1 cellular context compared by ENCODE assay signal in the genomic region with DNA sequence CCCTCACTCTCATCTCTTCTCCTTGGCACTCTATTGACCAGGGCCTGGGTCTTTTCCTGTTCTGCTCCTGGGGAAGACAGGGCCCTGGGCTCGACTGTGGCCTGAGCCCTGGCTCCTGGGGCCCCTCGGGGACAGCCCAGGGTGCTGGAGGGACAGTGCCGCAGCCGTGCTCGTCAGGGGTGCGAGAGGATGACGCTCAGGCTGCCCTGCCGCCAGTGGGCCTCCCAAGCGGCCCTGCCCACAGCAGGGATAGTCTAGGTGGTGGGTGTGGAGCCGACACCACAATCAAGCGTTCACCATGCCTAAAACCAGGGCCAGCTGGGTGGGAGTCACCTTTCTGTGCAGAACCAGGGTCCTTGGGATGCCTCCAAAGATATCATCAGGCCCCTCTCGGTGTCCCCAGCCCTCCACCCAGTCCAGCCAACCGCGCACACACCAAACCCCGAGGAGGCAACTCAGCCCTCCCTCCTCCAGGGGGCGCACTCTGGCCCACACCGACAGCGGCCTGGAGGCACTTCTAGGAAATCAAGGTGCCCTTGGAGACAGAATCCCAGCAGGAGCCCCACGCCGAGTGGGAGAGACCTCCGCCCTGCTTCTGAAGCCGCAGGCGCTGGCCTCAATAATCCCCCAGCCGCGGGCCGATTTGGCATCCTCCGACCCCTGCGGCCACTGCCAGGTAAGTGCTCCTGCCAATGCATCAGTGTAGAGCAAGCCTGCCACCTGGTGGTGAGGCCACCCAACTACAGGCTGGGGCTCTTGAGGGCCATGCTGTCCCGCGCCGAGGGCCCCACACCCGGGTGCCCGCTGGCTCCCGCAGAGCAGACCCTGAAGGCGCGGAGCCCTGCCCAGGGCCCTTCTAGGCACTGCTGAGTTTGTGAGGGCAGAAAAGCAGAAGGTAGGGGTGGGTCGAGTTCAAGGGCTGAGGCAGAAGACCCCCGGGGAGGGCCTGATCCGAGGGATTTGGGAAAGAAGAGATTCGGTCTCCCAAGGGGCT.
A peak's percentile ranks its signal among the peaks of the same experiment; 100 is the strongest.
TF ChIP-seq lines count a peak whose summit lies in the region.

No MANE protein-coding gene starts in this region.

TF ChIP-seq in HEK293, 187 proteins besides CTCF, POLR2A, EP300 and RAD21 (continued from another document and continues in another):
- no peak for TF ChIP-seq ZBTB44 (tag by site-specific recombination; IDR thresholded peaks at IDR 0.05)
- no peak for TF ChIP-seq ZNF19 (tag by site-specific recombination; IDR thresholded peaks at IDR 0.05; ENCODE audit: low read depth)
- TF ChIP-seq ZNF394 (tag by site-specific recombination; IDR thresholded peaks at IDR 0.05; ENCODE audit: borderline replicate concordance): peak; percentile 52
- TF ChIP-seq ZBTB26 (tag by site-specific recombination; optimal IDR thresholded peaks at IDR 0.05): peak; percentile 17
- no peak for TF ChIP-seq ZNF560 (tag by site-specific recombination; IDR thresholded peaks at IDR 0.05; ENCODE audit: borderline replicate concordance)
- TF ChIP-seq ZBTB21 (tag by site-specific recombination; IDR thresholded peaks at IDR 0.05): no peak
- TF ChIP-seq ZNF248 (tag by site-specific recombination; IDR thresholded peaks at IDR 0.05): no peak
- TF ChIP-seq ZFP37 (tag by site-specific recombination; IDR thresholded peaks at IDR 0.05): 0 out of 2 replicates have a peak, but pooled peaks have one; percentile 45
- TF ChIP-seq BCL11A (tag by site-specific recombination; IDR thresholded peaks at IDR 0.05; ENCODE audit: low read depth): no peak
- TF ChIP-seq ZNF274 (IDR thresholded peaks at IDR 0.05; ENCODE audit: low read length): no peak
- no peak for TF ChIP-seq ZNF274 (tag by site-specific recombination; IDR thresholded peaks at IDR 0.05; ENCODE audit: borderline replicate concordance)
- no peak for TF ChIP-seq IKZF3 (tag by site-specific recombination; IDR thresholded peaks at IDR 0.05)
- peak; percentile 58; the same call in 1 of the 2 replicates for TF ChIP-seq ZEB2 (tag by site-specific recombination; IDR thresholded peaks at IDR 0.05)
- 0 out of 2 replicates have a peak, but pooled peaks have one; percentile 55 for TF ChIP-seq ZNF660 (tag by site-specific recombination; IDR thresholded peaks at IDR 0.05)
- no peak for TF ChIP-seq ZNF521 (tag by site-specific recombination; IDR thresholded peaks at IDR 0.05)
- TF ChIP-seq PRDM6 (tag by site-specific recombination; IDR thresholded peaks at IDR 0.05): no peak
- peak; percentile 55 for TF ChIP-seq SETDB1 (IDR thresholded peaks at IDR 0.05; ENCODE audit: insufficient read length, low read length)
- TF ChIP-seq SP7 (tag by site-specific recombination; IDR thresholded peaks at IDR 0.05): peak; percentile 70
- no peak for TF ChIP-seq ZNF184 (tag by site-specific recombination; IDR thresholded peaks at IDR 0.05)
- peak; percentile 36; the same call in 1 of the 2 replicates for TF ChIP-seq ZNF623 (tag by site-specific recombination; IDR thresholded peaks at IDR 0.05)
- no peak for TF ChIP-seq ZNF629 (tag by site-specific recombination; IDR thresholded peaks at IDR 0.05)
- TF ChIP-seq KLF9 (tag by site-specific recombination; IDR thresholded peaks at IDR 0.05; ENCODE audit: low read depth): no peak
- no peak for TF ChIP-seq TRIM28 (IDR thresholded peaks at IDR 0.05; ENCODE audit: borderline replicate concordance, low read length)
- TF ChIP-seq, protein P1, sequence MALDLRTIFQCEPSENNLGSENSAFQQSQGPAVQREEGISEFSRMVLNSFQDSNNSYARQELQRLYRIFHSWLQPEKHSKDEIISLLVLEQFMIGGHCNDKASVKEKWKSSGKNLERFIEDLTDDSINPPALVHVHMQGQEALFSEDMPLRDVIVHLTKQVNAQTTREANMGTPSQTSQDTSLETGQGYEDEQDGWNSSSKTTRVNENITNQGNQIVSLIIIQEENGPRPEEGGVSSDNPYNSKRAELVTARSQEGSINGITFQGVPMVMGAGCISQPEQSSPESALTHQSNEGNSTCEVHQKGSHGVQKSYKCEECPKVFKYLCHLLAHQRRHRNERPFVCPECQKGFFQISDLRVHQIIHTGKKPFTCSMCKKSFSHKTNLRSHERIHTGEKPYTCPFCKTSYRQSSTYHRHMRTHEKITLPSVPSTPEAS (tag by site-specific recombination; IDR thresholded peaks at IDR 0.05): no peak
- no peak for TF ChIP-seq EGR2 (tag by site-specific recombination; IDR thresholded peaks at IDR 0.05; ENCODE audit: low read depth)
- no peak for TF ChIP-seq ZNF585B (tag by site-specific recombination; IDR thresholded peaks at IDR 0.05)
- peak; percentile 87 for TF ChIP-seq PRDM10 (tag by site-specific recombination; IDR thresholded peaks at IDR 0.05)
- TF ChIP-seq ZBTB7A (tag by site-specific recombination; IDR thresholded peaks at IDR 0.05; ENCODE audit: low read depth): no peak
- TF ChIP-seq ZNF768 (tag by site-specific recombination; IDR thresholded peaks at IDR 0.05): no peak
- no peak for TF ChIP-seq ZNF211 (tag by site-specific recombination; IDR thresholded peaks at IDR 0.05; ENCODE audit: low read depth)
- TF ChIP-seq ZNF558 (tag by site-specific recombination; IDR thresholded peaks at IDR 0.05): no peak
- TF ChIP-seq ZNF157 (tag by site-specific recombination; IDR thresholded peaks at IDR 0.05): no peak
- TF ChIP-seq, protein P2, sequence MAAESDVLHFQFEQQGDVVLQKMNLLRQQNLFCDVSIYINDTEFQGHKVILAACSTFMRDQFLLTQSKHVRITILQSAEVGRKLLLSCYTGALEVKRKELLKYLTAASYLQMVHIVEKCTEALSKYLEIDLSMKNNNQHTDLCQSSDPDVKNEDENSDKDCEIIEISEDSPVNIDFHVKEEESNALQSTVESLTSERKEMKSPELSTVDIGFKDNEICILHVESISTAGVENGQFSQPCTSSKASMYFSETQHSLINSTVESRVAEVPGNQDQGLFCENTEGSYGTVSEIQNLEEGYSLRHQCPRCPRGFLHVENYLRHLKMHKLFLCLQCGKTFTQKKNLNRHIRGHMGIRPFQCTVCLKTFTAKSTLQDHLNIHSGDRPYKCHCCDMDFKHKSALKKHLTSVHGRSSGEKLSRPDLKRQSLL (tag by site-specific recombination; IDR thresholded peaks at IDR 0.05): no peak
- TF ChIP-seq ZNF404 (tag by site-specific recombination; IDR thresholded peaks at IDR 0.05): no peak
- no peak for TF ChIP-seq ZNF214 (tag by site-specific recombination; IDR thresholded peaks at IDR 0.05; ENCODE audit: borderline replicate concordance)
- TF ChIP-seq OSR2 (tag by site-specific recombination; IDR thresholded peaks at IDR 0.05): no peak
- TF ChIP-seq ZIC2 (tag by site-specific recombination; IDR thresholded peaks at IDR 0.05): peak; percentile 65
- no peak for TF ChIP-seq ZNF701 (tag by site-specific recombination; IDR thresholded peaks at IDR 0.05)
- no peak for TF ChIP-seq ZNF391 (tag by site-specific recombination; IDR thresholded peaks at IDR 0.05; ENCODE audit: borderline replicate concordance, low read depth)
- TF ChIP-seq ZFP3 (tag by site-specific recombination; IDR thresholded peaks at IDR 0.05; ENCODE audit: low read depth): no peak
- peak; percentile 68 for TF ChIP-seq GLIS2 (tag by site-specific recombination; IDR thresholded peaks at IDR 0.05)
- no peak for TF ChIP-seq KLF1 (tag by site-specific recombination; IDR thresholded peaks at IDR 0.05)
- no peak for TF ChIP-seq WT1 (tag by site-specific recombination; IDR thresholded peaks at IDR 0.05)
- TF ChIP-seq, protein P3, sequence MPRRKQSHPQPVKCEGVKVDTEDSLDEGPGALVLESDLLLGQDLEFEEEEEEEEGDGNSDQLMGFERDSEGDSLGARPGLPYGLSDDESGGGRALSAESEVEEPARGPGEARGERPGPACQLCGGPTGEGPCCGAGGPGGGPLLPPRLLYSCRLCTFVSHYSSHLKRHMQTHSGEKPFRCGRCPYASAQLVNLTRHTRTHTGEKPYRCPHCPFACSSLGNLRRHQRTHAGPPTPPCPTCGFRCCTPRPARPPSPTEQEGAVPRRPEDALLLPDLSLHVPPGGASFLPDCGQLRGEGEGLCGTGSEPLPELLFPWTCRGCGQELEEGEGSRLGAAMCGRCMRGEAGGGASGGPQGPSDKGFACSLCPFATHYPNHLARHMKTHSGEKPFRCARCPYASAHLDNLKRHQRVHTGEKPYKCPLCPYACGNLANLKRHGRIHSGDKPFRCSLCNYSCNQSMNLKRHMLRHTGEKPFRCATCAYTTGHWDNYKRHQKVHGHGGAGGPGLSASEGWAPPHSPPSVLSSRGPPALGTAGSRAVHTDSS (tag by site-specific recombination; IDR thresholded peaks at IDR 0.05): no peak
- TF ChIP-seq MYNN (tag by site-specific recombination; IDR thresholded peaks at IDR 0.05; ENCODE audit: borderline replicate concordance): no peak
- TF ChIP-seq, protein P4, sequence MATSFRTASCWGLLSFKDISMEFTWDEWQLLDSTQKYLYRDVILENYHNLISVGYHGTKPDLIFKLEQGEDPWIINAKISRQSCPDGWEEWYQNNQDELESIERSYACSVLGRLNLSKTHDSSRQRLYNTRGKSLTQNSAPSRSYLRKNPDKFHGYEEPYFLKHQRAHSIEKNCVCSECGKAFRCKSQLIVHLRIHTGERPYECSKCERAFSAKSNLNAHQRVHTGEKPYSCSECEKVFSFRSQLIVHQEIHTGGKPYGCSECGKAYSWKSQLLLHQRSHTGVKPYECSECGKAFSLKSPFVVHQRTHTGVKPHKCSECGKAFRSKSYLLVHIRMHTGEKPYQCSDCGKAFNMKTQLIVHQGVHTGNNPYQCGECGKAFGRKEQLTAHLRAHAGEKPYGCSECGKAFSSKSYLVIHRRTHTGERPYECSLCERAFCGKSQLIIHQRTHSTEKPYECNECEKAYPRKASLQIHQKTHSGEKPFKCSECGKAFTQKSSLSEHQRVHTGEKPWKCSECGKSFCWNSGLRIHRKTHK (tag by site-specific recombination; IDR thresholded peaks at IDR 0.05): no peak
- no peak for TF ChIP-seq ZNF202 (tag by site-specific recombination; IDR thresholded peaks at IDR 0.05; ENCODE audit: borderline replicate concordance)
- TF ChIP-seq ZNF658 (tag by site-specific recombination; IDR thresholded peaks at IDR 0.05): no peak
- TF ChIP-seq ZNF112 (tag by site-specific recombination; IDR thresholded peaks at IDR 0.05): no peak
- no peak for TF ChIP-seq ZNF138 (tag by site-specific recombination; IDR thresholded peaks at IDR 0.05; ENCODE audit: borderline replicate concordance)
- TF ChIP-seq ZSCAN30 (tag by site-specific recombination; IDR thresholded peaks at IDR 0.05): peak; percentile 57
- TF ChIP-seq ZBTB48 (tag by site-specific recombination; IDR thresholded peaks at IDR 0.05): peak; percentile 60; the same call in 1 of the 2 replicates
- no peak for TF ChIP-seq ZNF777 (tag by site-specific recombination; IDR thresholded peaks at IDR 0.05; ENCODE audit: borderline replicate concordance)
- TF ChIP-seq ZNF2 (tag by site-specific recombination; IDR thresholded peaks at IDR 0.05): peak; percentile 86
- peak; percentile 46; the same call in 1 of the 2 replicates for TF ChIP-seq ZNF324 (tag by site-specific recombination; IDR thresholded peaks at IDR 0.05)
